ENCODE assay signal across 1 cellular context in the genomic region with DNA sequence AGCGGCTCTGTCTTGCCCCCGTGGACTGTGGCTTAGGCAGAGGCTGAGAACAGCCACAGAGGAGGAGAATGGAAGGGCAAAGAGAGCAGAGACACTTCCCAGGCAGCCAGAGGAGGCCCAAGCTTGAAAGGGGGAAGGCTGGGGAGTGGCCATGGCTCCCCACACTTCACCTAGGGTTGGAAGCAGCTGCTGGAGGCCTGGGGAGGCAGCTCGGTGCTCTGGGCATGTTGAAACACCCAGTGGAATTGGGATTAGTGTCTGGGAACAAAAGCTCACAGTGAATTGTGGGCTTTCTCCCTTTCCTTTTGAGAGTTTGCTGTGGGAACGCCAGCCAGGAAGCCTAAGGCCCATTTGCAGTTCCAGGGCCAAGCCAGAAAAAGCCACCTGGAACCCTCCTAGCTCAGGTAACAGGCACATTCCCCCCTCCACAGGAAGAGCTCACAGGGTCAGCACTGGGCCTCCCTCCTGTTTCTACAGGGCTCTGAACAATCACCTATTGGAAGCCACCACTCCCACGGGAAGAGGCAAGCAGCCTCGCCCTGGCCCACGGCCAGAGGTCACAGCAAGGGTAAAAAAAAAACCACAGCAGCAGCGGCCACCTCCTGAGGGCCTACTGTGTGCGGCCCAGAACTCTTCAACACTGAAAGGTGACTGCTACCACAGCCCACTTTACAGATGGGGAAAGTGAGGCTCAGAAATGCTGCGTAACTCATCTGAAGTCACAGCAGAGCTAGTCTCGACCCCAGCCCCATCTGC.
TF ChIP-seq lines count a peak whose summit lies in the region.

No MANE protein-coding gene starts in this region.

TF ChIP-seq in IMR-90, 13 proteins besides CTCF, POLR2A, EP300 and RAD21:
- TF ChIP-seq MAFK (IDR thresholded peaks at IDR 0.05; ENCODE audit: low read depth, low read length) (no peak), CHD1 (IDR thresholded peaks at IDR 0.05; ENCODE audit: low read depth, low read length) (no peak), SMC3 (IDR thresholded peaks at IDR 0.05; ENCODE audit: low read depth, low read length) (no peak), RCOR1 (IDR thresholded peaks at IDR 0.05; ENCODE audit: insufficient replicate concordance, low read length) (no peak), NFE2L2 (IDR thresholded peaks at IDR 0.05; ENCODE audit: low read depth, low read length) (no peak), CEBPB (IDR thresholded peaks at IDR 0.05; ENCODE audit: low read depth, low read length) (no peak), BHLHE40 (IDR thresholded peaks at IDR 0.05; ENCODE audit: low read depth, low read length) (no peak), MXI1 (IDR thresholded peaks at IDR 0.05; ENCODE audit: borderline replicate concordance, low read depth, low read length) (no peak), RFX5 (IDR thresholded peaks at IDR 0.05; ENCODE audit: low read depth, low read length) (no peak), MAZ (IDR thresholded peaks at IDR 0.05; ENCODE audit: borderline replicate concordance, low read depth, low read length) (no peak), FOS (IDR thresholded peaks at IDR 0.05; ENCODE audit: low read depth, low read length) (no peak)
- TF ChIP-seq, protein P1, sequence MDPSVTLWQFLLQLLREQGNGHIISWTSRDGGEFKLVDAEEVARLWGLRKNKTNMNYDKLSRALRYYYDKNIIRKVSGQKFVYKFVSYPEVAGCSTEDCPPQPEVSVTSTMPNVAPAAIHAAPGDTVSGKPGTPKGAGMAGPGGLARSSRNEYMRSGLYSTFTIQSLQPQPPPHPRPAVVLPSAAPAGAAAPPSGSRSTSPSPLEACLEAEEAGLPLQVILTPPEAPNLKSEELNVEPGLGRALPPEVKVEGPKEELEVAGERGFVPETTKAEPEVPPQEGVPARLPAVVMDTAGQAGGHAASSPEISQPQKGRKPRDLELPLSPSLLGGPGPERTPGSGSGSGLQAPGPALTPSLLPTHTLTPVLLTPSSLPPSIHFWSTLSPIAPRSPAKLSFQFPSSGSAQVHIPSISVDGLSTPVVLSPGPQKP (IDR thresholded peaks at IDR 0.05; ENCODE audit: borderline replicate concordance, low read depth, low read length) = no peak
- TF ChIP-seq, protein P2, sequence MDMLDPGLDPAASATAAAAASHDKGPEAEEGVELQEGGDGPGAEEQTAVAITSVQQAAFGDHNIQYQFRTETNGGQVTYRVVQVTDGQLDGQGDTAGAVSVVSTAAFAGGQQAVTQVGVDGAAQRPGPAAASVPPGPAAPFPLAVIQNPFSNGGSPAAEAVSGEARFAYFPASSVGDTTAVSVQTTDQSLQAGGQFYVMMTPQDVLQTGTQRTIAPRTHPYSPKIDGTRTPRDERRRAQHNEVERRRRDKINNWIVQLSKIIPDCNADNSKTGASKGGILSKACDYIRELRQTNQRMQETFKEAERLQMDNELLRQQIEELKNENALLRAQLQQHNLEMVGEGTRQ (IDR thresholded peaks at IDR 0.05; ENCODE audit: low read depth, low read length) = no peak
